25 cellular contexts compared by ENCODE assay signal in genomic region chr17:57125866-57126265, GRCh38. TPM values are rescaled to one million over a fixed set of nuclear protein-coding genes. Genes with fewer than 3 reads are reported as not detected.
DNase-seq lines count a peak whose midpoint lies in the region; ATAC-seq, FAIRE-seq and TF ChIP-seq lines count a peak whose summit lies in the region.
"Had no signal": no experiment of that assay in that cellular context is flagged by ENCODE, and none has a peak within 500 bp of the region (broad histone marks: within the 10 kb centered on the region; RNA-seq: fewer than 3 reads in every experiment).

No MANE protein-coding gene starts in this region.

- TF ChIP-seq POLR2A in K562 (conservative IDR thresholded peaks at IDR 0.05) (no peak), gastrocnemius medialis (IDR thresholded peaks at IDR 0.05) (no peak), spleen (IDR thresholded peaks at IDR 0.05) (no peak)

- peaks cover 0 to 43% of the 10 kb centered on the region in 2 experiments; a peak in 2 of 3 replicates for H3K36me3 ChIP-seq in HEK293 (ENCODE audit: control insufficient read depth in 2 of 2, insufficient read depth in 1 of 2, low read length in 2 of 2)
- H3K36me3 ChIP-seq in K562 (ENCODE audit: control insufficient read depth, insufficient read depth, low read length): peaks cover 25% of the 10 kb centered on the region; the same call in 2 of the 3 replicates
- H3K36me3 ChIP-seq in gastrocnemius medialis: peaks cover 0 to 31% of the 10 kb centered on the region in 2 donors
- H3K36me3 ChIP-seq in spleen: peaks cover 0 to 50% (median 6%) of the 10 kb centered on the region in 6 donors

- H3K27ac ChIP-seq in HEK293 (ENCODE audit: extremely low read depth, low read depth, low read length) (no peak overlapping the region), K562 (ENCODE audit: extremely low read depth, low read depth, low read length) (no peak overlapping the region), gastrocnemius medialis (peak overlapping the region in 2 of 4 donors; percentile 31 to 44), spleen (no peak overlapping the region)
- H3K27ac ChIP-seq: BLaER1 treated with 17β-estradiol and CSF1 and Interleukin-3, amounts not matched to agents 10 nM and 100 nM; HL-60; RWPE1 had no signal

- ATAC-seq in activated naive CD4-positive, alpha-beta T cell treated with anti-CD3 and anti-CD28 coated beads, Interleukin-2, amount 50 U/mL, for 72 hours: no peak
- ATAC-seq in K562 (no peak), gastrocnemius medialis (peak; percentile 54 to 61), GM21529 (IDR thresholded peaks at IDR 0.05; ENCODE audit: unreplicated experiment) (no peak)
- ATAC-seq: GM12878 had no signal

- H3K9ac ChIP-seq in K562 (ENCODE audit: insufficient read depth in 1 of 2, low read depth in 2 of 2, low read length in 2 of 2): no peak overlapping the region; a peak in 1 of 4 replicates
- H3K9ac ChIP-seq: BLaER1 treated with 17β-estradiol and CSF1 and Interleukin-3, amounts not matched to agents 10 nM and 100 nM had no signal

- CTCF ChIA-PET in activated naive CD4-positive, alpha-beta T cell treated with anti-CD3 and anti-CD28 coated beads for 36 hours (lab: Charles Lee): interaction anchor here (0.9 to 2.7 kb wide), 2 partner anchors 38 to 707 kb away, joined by 4 to 9 read pairs; no protein-coding TSS in a partner anchor
- CTCF ChIA-PET in HEK293 (lab: Yijun Ruan, JAX) (interaction anchor here (0.7 to 3.3 kb wide), 7 partner anchors 18 to 869 kb away, joined by 3 to 11 read pairs (median 3); no protein-coding TSS in a partner anchor), K562 (lab: Yijun Ruan, JAX; ENCODE audit: low intra/inter-chr PET ratio) (interaction anchor here (0.9 kb wide), 1 partner anchor 117 kb away, joined by 3 read pairs; no protein-coding TSS in a partner anchor)

- no peak overlapping the region for H2AFZ ChIP-seq in K562 (ENCODE audit: low read depth, low read length)

- H3K27me3 ChIP-seq in K562 (ENCODE audit: control insufficient read depth in 2 of 2, insufficient read depth in 2 of 2, low read length in 2 of 2) (0 out of 5 replicates have a peak, but pooled peaks cover 0 to 3% of the 10 kb centered on the region in 2 experiments), gastrocnemius medialis (no peaks in the 10 kb centered on the region), spleen (replicated peaks in 1 of 7) (no peaks in the 10 kb centered on the region)
- H3K27me3 ChIP-seq: BLaER1 treated with 17β-estradiol and CSF1 and Interleukin-3, amounts not matched to agents 10 nM and 100 nM had no signal

- no peak overlapping the region for H3K4me3 Mint-ChIP-seq in activated naive CD4-positive, alpha-beta T cell treated with anti-CD3 and anti-CD28 coated beads for 36 hours
- H3K4me3 Mint-ChIP-seq: CD4-positive, alpha-beta memory T cell had no signal

- DNase-seq in activated naive CD4-positive, alpha-beta T cell treated with anti-CD3 and anti-CD28 coated beads, Interleukin-2, amount 50 U/mL, for 72 hours (ENCODE audit: low spot score in 2 of 2): no peak
- DNase-seq in activated naive CD4-positive, alpha-beta T cell treated with anti-CD3 and anti-CD28 coated beads for 36 hours: no peak
- no peak for DNase-seq in K562 (ENCODE audit: extremely low read depth in 1 of 4, low spot score in 3 of 4)
- peak in 1 of 2 donors; percentile 52 for DNase-seq in gastrocnemius medialis
- DNase-seq in spleen: no peak
- DNase-seq in Kasumi-1 (lab: John Stamatoyannopoulos, UW): no peak
- DNase-seq: CD4-positive, alpha-beta memory T cell; COR-L47; GDM1; GOT3; HCEC 1CT; KBM-7; MM.1S; NCI-H2029; NCI-H446; NCI-H526; NCI-H82; SHP77 had no signal

- BruUV-seq in K562 (replicated peaks; lab: Mats Ljungman, UMichigan): no TSS peak

- no peaks in the 10 kb centered on the region for H3K79me2 ChIP-seq in K562 (ENCODE audit: control insufficient read depth, insufficient read depth, low read length)

- no peaks in the 10 kb centered on the region; the same call in 1 of the 2 replicates for H4K20me1 ChIP-seq in K562 (replicated peaks; ENCODE audit: control insufficient read depth, insufficient read depth, low read length)

- POLR2A ChIA-PET in HEK293 (lab: Yijun Ruan, JAX) (no interaction called here), K562 (lab: Yijun Ruan, JAX) (interaction anchor here (0.6 to 1.1 kb wide), 4 partner anchors 10 to 569 kb away, joined by 3 read pairs; no protein-coding TSS in a partner anchor)

- no peak for FAIRE-seq in K562 (lab: Jason Lieb, UNC)
- FAIRE-seq: A204.1, GM12878 had no signal

- TF ChIP-seq CTCF in HEK293 (tag by site-specific recombination; IDR thresholded peaks at IDR 0.05) (no peak), K562 (IDR thresholded peaks at IDR 0.05 in 2 of 3, conservative IDR thresholded peaks at IDR 0.05 in 1 of 3; ENCODE audit: insufficient read depth in 2 of 3, low read depth in 1 of 3, low read length in 3 of 3) (no peak), gastrocnemius medialis (IDR thresholded peaks at IDR 0.05 in 4 of 5, conservative IDR thresholded peaks at IDR 0.05 in 1 of 5) (no peak), spleen (IDR thresholded peaks at IDR 0.05 in 8 of 11, conservative IDR thresholded peaks at IDR 0.05 in 3 of 11) (no peak)

- TF ChIP-seq EP300 in K562 (IDR thresholded peaks at IDR 0.05; ENCODE audit: low read length): no peak

- intact Hi-C loops in activated naive CD4-positive, alpha-beta T cell treated with anti-CD3 and anti-CD28 coated beads for 36 hours (cut with micrococcal nuclease): no loop called here
- intact Hi-C loops in K562 (cut with micrococcal nuclease) (loop anchor here (5.0 kb wide), 1 partner anchor 546 kb away; no protein-coding TSS in a partner anchor), gastrocnemius medialis (cut with DNase I; ENCODE audit: low total_unique reads) (no loop called here), spleen (cut with DNase I; ENCODE audit: low total_unique reads) (no loop called here)

- no peaks in the 10 kb centered on the region for H3K36me3 Mint-ChIP-seq in activated naive CD4-positive, alpha-beta T cell treated with anti-CD3 and anti-CD28 coated beads, Interleukin-2, amount 50 U/mL, for 72 hours
- peaks cover 13% of the 10 kb centered on the region for H3K36me3 Mint-ChIP-seq in activated naive CD4-positive, alpha-beta T cell treated with anti-CD3 and anti-CD28 coated beads for 36 hours (ENCODE audit: low read depth)

- no peaks in the 10 kb centered on the region for H3K9me3 ChIP-seq in HEK293 (ENCODE audit: control insufficient read depth, insufficient read depth, low read depth, low read length)
- no peaks in the 10 kb centered on the region for H3K9me3 ChIP-seq in K562 (replicated peaks; ENCODE audit: control insufficient read depth, insufficient read depth, low read depth, low read length)
- no peaks in the 10 kb centered on the region for H3K9me3 ChIP-seq in gastrocnemius medialis
- no peaks in the 10 kb centered on the region for H3K9me3 ChIP-seq in spleen
- H3K9me3 ChIP-seq: BLaER1 treated with 17β-estradiol and CSF1 and Interleukin-3, amounts not matched to agents 10 nM and 100 nM had no signal

- H3K27me3 Mint-ChIP-seq in activated naive CD4-positive, alpha-beta T cell treated with anti-CD3 and anti-CD28 coated beads for 36 hours (ENCODE audit: low read depth): no peaks in the 10 kb centered on the region
- H3K27me3 Mint-ChIP-seq: CD4-positive, alpha-beta memory T cell had no signal

- H3K4me2 ChIP-seq in K562 (ENCODE audit: insufficient read depth, low read length): no peak overlapping the region
- H3K4me2 ChIP-seq: BLaER1 treated with 17β-estradiol and CSF1 and Interleukin-3, amounts not matched to agents 10 nM and 100 nM had no signal

- H3K4me1 Mint-ChIP-seq in activated naive CD4-positive, alpha-beta T cell treated with anti-CD3 and anti-CD28 coated beads for 36 hours (ENCODE audit: low read depth): no peaks in the 10 kb centered on the region

- H3K9me3 Mint-ChIP-seq in activated naive CD4-positive, alpha-beta T cell treated with anti-CD3 and anti-CD28 coated beads, Interleukin-2, amount 50 U/mL, for 72 hours: no peaks in the 10 kb centered on the region
- no peaks in the 10 kb centered on the region for H3K9me3 Mint-ChIP-seq in activated naive CD4-positive, alpha-beta T cell treated with anti-CD3 and anti-CD28 coated beads for 36 hours
- H3K9me3 Mint-ChIP-seq: CD4-positive, alpha-beta memory T cell had no signal

- no peak overlapping the region for H3K4me3 ChIP-seq in HEK293 (ENCODE audit: low read depth, low read length)
- H3K4me3 ChIP-seq in K562: no peak overlapping the region
- no peak overlapping the region for H3K4me3 ChIP-seq in gastrocnemius medialis
- no peak overlapping the region for H3K4me3 ChIP-seq in spleen
- H3K4me3 ChIP-seq: BLaER1 treated with 17β-estradiol and CSF1 and Interleukin-3, amounts not matched to agents 10 nM and 100 nM; GM12878 had no signal

- in situ Hi-C loops in K562 (cut with MboI) (loop anchor here (5.0 to 25.0 kb wide), 2 partner anchors 621 to 986 kb away; partner anchors contain the start of gene CCDC182), gastrocnemius medialis (cut with MboI; ENCODE audit: low sequenced_read_pairs in 4 of 4) (loop anchor here in 3 of 4 donors (10.0 to 25.0 kb wide), 4 partner anchors 611 to 986 kb away; partner anchors contain the start of gene CCDC182 (in 3 of the 3))

- peak overlapping the region; percentile 21 to 38 for H3K27ac Mint-ChIP-seq in activated naive CD4-positive, alpha-beta T cell treated with anti-CD3 and anti-CD28 coated beads, Interleukin-2, amount 50 U/mL, for 72 hours
- H3K27ac Mint-ChIP-seq in activated naive CD4-positive, alpha-beta T cell treated with anti-CD3 and anti-CD28 coated beads for 36 hours: no peak overlapping the region

- 71% methylated on average over 6 of the region's 6 CpGs for WGBS in K562 (ENCODE audit: insufficient coverage, low coverage, missing lambda C conversion rate)
- WGBS in spleen, 5 donors: 81 to 93% (median 84%) methylated on average over 6 of the region's 6 CpGs

- no peak for TF ChIP-seq RAD21 in K562 (CRISPR knock-in tag; conservative IDR thresholded peaks at IDR 0.05 in 1 of 2, IDR thresholded peaks at IDR 0.05 in 1 of 2)

- H3K4me1 ChIP-seq in HEK293 (ENCODE audit: control insufficient read depth, insufficient read depth, low read length) (no peaks in the 10 kb centered on the region), K562 (replicated peaks in 1 of 2; ENCODE audit: control insufficient read depth in 2 of 2, insufficient read depth in 2 of 2, low read length in 2 of 2) (peaks cover 0 to 3% of the 10 kb centered on the region in 2 experiments; a peak in 1 of 5 replicates), gastrocnemius medialis (peaks cover 0 to 6% of the 10 kb centered on the region in 2 donors), spleen (peaks cover 0 to 3% (median 0%) of the 10 kb centered on the region in 6 donors)

- no peaks in the 10 kb centered on the region for H3K9me1 ChIP-seq in K562 (ENCODE audit: control insufficient read depth, insufficient read depth, low read length)

RNA-seq across cellular contexts. Expression of gene AKAP1, which starts 40.8 kb away (rescaled TPM):
- 10 to 100 TPM; 16.8 to 28.0 TPM for total RNA-seq in activated naive CD4-positive, alpha-beta T cell treated with anti-CD3 and anti-CD28 coated beads, Interleukin-2, amount 50 U/mL, for 72 hours
- 10 to 100 TPM; 17.6 to 23.1 TPM for total RNA-seq in activated naive CD4-positive, alpha-beta T cell treated with anti-CD3 and anti-CD28 coated beads for 36 hours
- 47.3 and 76.5 TPM in 2 replicates for total RNA-seq in K562 (2011; cell fraction: chromatin; rRNA removed; ENCODE audit: low replicate concordance)
- 65.9 and 69.3 TPM in 2 replicates for total RNA-seq in K562 (2011; cell fraction: nucleolus; rRNA removed)
- 70.5 and 70.8 TPM in 2 replicates for total RNA-seq in K562 (2011; cell fraction: nucleoplasm; rRNA removed)
- 50.4 and 57.2 TPM in 2 replicates for total RNA-seq in K562 (2014; rRNA removed)
- total RNA-seq in K562 (2014; rRNA removed; fragmentation: Illumina TruSeq; extraction: Trizol): 24.5 and 29.4 TPM in 2 replicates
- 36.4 and 41.2 TPM in 2 replicates for total RNA-seq in K562 (2015; rRNA removed; fragmentation: Illumina TruSeq; extraction: Trizol)
- 40.7 and 44.9 TPM in 2 replicates for total RNA-seq in K562 (2021)
- polyA plus RNA-seq in K562 (2011; rRNA removed): 46.8 and 48.4 TPM in 2 replicates
- 54.8 and 62.0 TPM in 2 replicates for polyA plus RNA-seq in K562 (2011; cell fraction: cytosol; rRNA removed)
- 198 and 242 TPM in 2 replicates for polyA plus RNA-seq in K562 (2011; cell fraction: nucleus; rRNA removed)
- polyA plus RNA-seq in K562 (2012): 24.4 and 26.8 TPM in 2 replicates
- polyA plus RNA-seq in K562 (2014; fragmentation: Illumina TruSeq; extraction: Trizol): 58.3 and 63.8 TPM in 2 replicates
- 10 to 100 TPM; 12.9 to 13.2 TPM for polyA plus RNA-seq in K562 (2014; fragmentation: Nextera tagmentation; extraction: Ambion mirVana)
- polyA plus RNA-seq in K562 (2014; rRNA removed): 34.9 and 40.7 TPM in 2 replicates
- polyA minus RNA-seq in K562 (2011; rRNA and poly(A)+ RNA removed): 62.1 and 70.8 TPM in 2 replicates
- polyA minus RNA-seq in K562 (2011; cell fraction: cytosol; rRNA and poly(A)+ RNA removed): 57.1 and 64.3 TPM in 2 replicates
- polyA minus RNA-seq in K562 (2011; cell fraction: nucleus; rRNA and poly(A)+ RNA removed): 25.3 and 35.0 TPM in 2 replicates
- total RNA-seq in gastrocnemius medialis: 100 to 1,000 TPM in 2 of 4 donors, 10 to 100 TPM in 2; 57.5 to 174 (median 117) TPM
- total RNA-seq in spleen: 10 to 100 TPM; 15.0 to 23.9 (median 21.1) TPM
- 10 to 100 TPM in 1 of 3 donors, 1 to 10 TPM in 2; 6.7 to 12.5 (median 9.4) TPM for polyA plus RNA-seq in spleen

Comparison
In these comparisons a context has a peak if more than half of its experiments do, and no peak if none do; other contexts are left out.
1. ATAC-seq: peak in gastrocnemius medialis (2 of 2); none in activated naive CD4-positive, alpha-beta T cell treated with anti-CD3 and anti-CD28 coated beads, Interleukin-2, amount 50 U/mL, for 72 hours (0 of 2), K562 (single experiment) and GM21529 (single experiment).